Comparison of ENCODE assay signal across 7 cellular contexts in the genomic region with DNA sequence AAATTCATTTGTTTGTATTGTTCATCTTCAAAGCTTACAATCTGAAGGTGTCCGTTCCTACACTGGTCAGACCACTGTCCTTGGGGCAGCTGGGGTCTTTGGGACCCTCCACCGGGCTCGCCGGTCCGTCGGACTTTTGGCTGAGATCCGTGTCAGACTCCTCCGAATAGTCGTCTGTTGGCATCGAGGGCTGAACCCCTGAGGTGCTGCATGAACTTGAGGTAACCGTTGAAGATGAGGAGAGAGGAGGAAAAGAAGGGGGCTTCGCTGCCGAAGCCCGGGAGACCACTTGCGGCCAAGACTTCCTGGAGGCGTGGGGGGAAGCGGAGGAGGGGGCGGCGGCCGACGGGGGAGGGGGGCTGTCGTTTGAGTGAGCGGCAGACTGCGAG.
A peak's percentile ranks its signal among the peaks of the same experiment; 100 is the strongest.
DNase-seq lines count a peak whose midpoint lies in the region; ATAC-seq, FAIRE-seq and TF ChIP-seq lines count a peak whose summit lies in the region.

No MANE protein-coding gene starts in this region.

- TF ChIP-seq CTCF in HFF-Myc (IDR thresholded peaks at IDR 0.05; ENCODE audit: low read depth, low read length, missing control alignments) = no peak

- H3K27ac Mint-ChIP-seq in activated CD4-positive, alpha-beta memory T cell treated with anti-CD3 and anti-CD28 coated beads for 36 hours = no peak overlapping the region
- H3K27ac Mint-ChIP-seq in stimulated activated naive B cell treated with anti-CD40 and anti-IgM and Interleukin-4, amounts not matched to agents 10 μg/mL and 1 μg/mL and 100 μg/mL, for 72 hours = peak overlapping the region; percentile 84

- H3K9me3 ChIP-seq in right cardiac atrium (ENCODE audit: control insufficient read depth, low read length) = no peaks in the 10 kb centered on the region

- FAIRE-seq in GM12891 (lab: Jason Lieb, UNC) = no peak

- H3K4me3 ChIP-seq in HFF-Myc (replicated peaks; ENCODE audit: low read depth, low read length) (peak overlapping the region; percentile 38), right cardiac atrium (ENCODE audit: low read length) (peak overlapping the region; percentile 53)

- peaks cover 6% of the 10 kb centered on the region for H3K4me1 ChIP-seq in right cardiac atrium (ENCODE audit: control insufficient read depth, insufficient read depth, low read length)

- DNase-seq in HFF-Myc (ENCODE audit: extremely low read depth, low read depth) = no peak
- DNase-seq in activated CD4-positive, alpha-beta memory T cell treated with anti-CD3 and anti-CD28 coated beads for 36 hours = no peak
- DNase-seq in right cardiac atrium = no peak
- no peak for DNase-seq in stimulated activated naive B cell treated with anti-CD40 and anti-IgM and Interleukin-4, amounts not matched to agents 10 μg/mL and 1 μg/mL and 100 μg/mL, for 72 hours
- DNase-seq in GM12891 (ENCODE audit: insufficient read length, low spot score) = no peak

- 27% methylated on average over 24 of the region's 24 CpGs for WGBS in right cardiac atrium

- intact Hi-C loops in activated CD4-positive, alpha-beta memory T cell treated with anti-CD3 and anti-CD28 coated beads for 36 hours (cut with micrococcal nuclease) = loop anchor here (10.0 kb wide), 1 partner anchor 312 kb away; no protein-coding TSS in a partner anchor
- intact Hi-C loops in right cardiac atrium (cut with DNase I) = no loop called here

- no peaks in the 10 kb centered on the region for H3K9me3 Mint-ChIP-seq in activated CD4-positive, alpha-beta memory T cell treated with anti-CD3 and anti-CD28 coated beads for 36 hours
- H3K9me3 Mint-ChIP-seq in stimulated activated naive B cell treated with anti-CD40 and anti-IgM and Interleukin-4, amounts not matched to agents 10 μg/mL and 1 μg/mL and 100 μg/mL, for 72 hours = no peaks in the 10 kb centered on the region

- no peaks in the 10 kb centered on the region for H3K36me3 Mint-ChIP-seq in activated CD4-positive, alpha-beta memory T cell treated with anti-CD3 and anti-CD28 coated beads for 36 hours
- H3K36me3 Mint-ChIP-seq in stimulated activated naive B cell treated with anti-CD40 and anti-IgM and Interleukin-4, amounts not matched to agents 10 μg/mL and 1 μg/mL and 100 μg/mL, for 72 hours = peaks cover 11 to 25% of the 10 kb centered on the region in 2 donors

- H3K27me3 Mint-ChIP-seq in activated CD4-positive, alpha-beta memory T cell treated with anti-CD3 and anti-CD28 coated beads for 36 hours = peaks cover 30% of the 10 kb centered on the region
- H3K27me3 Mint-ChIP-seq in stimulated activated naive B cell treated with anti-CD40 and anti-IgM and Interleukin-4, amounts not matched to agents 10 μg/mL and 1 μg/mL and 100 μg/mL, for 72 hours = peaks cover 0 to 20% of the 10 kb centered on the region in 2 donors

- CTCF ChIA-PET in activated CD4-positive, alpha-beta memory T cell treated with anti-CD3 and anti-CD28 coated beads for 36 hours (lab: Charles Lee) = no interaction called here

- POLR2A ChIA-PET in activated CD4-positive, alpha-beta memory T cell treated with anti-CD3 and anti-CD28 coated beads for 36 hours (lab: Charles Lee) = no interaction called here

- peak overlapping the region; percentile 60 for H3K4me3 Mint-ChIP-seq in activated CD4-positive, alpha-beta memory T cell treated with anti-CD3 and anti-CD28 coated beads for 36 hours
- H3K4me3 Mint-ChIP-seq in stimulated activated naive B cell treated with anti-CD40 and anti-IgM and Interleukin-4, amounts not matched to agents 10 μg/mL and 1 μg/mL and 100 μg/mL, for 72 hours = peak overlapping the region; percentile 78 to 93

- no peak for TF ChIP-seq POLR2A in GM12891 (IDR thresholded peaks at IDR 0.05; ENCODE audit: low read depth, low read length)

- no peaks in the 10 kb centered on the region for H3K27me3 ChIP-seq in right cardiac atrium (ENCODE audit: control insufficient read depth, insufficient read depth)

- ATAC-seq in right cardiac atrium (peak; percentile 13 to 24), SK-N-SH treated with all-trans-retinoic acid at 6 μM for 48 hours (no peak), HG03280 (IDR thresholded peaks at IDR 0.05; ENCODE audit: unreplicated experiment) (no peak)
- ATAC-seq in stimulated activated naive B cell treated with anti-CD40 and anti-IgM and Interleukin-4, amounts not matched to agents 10 μg/mL and 1 μg/mL and 100 μg/mL, for 72 hours (replicated peaks) = peak in 1 of 2 donors; percentile 8

- H3K27ac ChIP-seq in right cardiac atrium (ENCODE audit: low read length) = peak overlapping the region; percentile 21

- H3K4me1 Mint-ChIP-seq in activated CD4-positive, alpha-beta memory T cell treated with anti-CD3 and anti-CD28 coated beads for 36 hours (ENCODE audit: low read depth) = peaks cover 16% of the 10 kb centered on the region
- H3K4me1 Mint-ChIP-seq in stimulated activated naive B cell treated with anti-CD40 and anti-IgM and Interleukin-4, amounts not matched to agents 10 μg/mL and 1 μg/mL and 100 μg/mL, for 72 hours = peaks cover 12 to 21% of the 10 kb centered on the region in 2 donors

TF ChIP-seq in GM12891, 5 proteins besides CTCF, POLR2A, EP300 and RAD21:
- TF ChIP-seq POU2F2 (IDR thresholded peaks at IDR 0.05; ENCODE audit: low read depth, low read length) (no peak), TAF1 (IDR thresholded peaks at IDR 0.05; ENCODE audit: low read depth, low read length) (no peak), SPI1 (IDR thresholded peaks at IDR 0.05; ENCODE audit: low read depth, low read length) (no peak), POLR2AphosphoS5 (IDR thresholded peaks at IDR 0.05; ENCODE audit: low read depth, low read length) (no peak), PAX5 (IDR thresholded peaks at IDR 0.05; ENCODE audit: insufficient read depth, low read length, severe bottlenecking) (no peak)

TF ChIP-seq in SK-N-SH treated with all-trans-retinoic acid at 6 μM for 48 hours, 23 proteins besides CTCF, POLR2A, EP300 and RAD21:
- no peak for TF ChIP-seq TCF4 (CRISPR knock-in tag; IDR thresholded peaks at IDR 0.05; ENCODE audit: borderline replicate concordance)
- TF ChIP-seq, protein P1, sequence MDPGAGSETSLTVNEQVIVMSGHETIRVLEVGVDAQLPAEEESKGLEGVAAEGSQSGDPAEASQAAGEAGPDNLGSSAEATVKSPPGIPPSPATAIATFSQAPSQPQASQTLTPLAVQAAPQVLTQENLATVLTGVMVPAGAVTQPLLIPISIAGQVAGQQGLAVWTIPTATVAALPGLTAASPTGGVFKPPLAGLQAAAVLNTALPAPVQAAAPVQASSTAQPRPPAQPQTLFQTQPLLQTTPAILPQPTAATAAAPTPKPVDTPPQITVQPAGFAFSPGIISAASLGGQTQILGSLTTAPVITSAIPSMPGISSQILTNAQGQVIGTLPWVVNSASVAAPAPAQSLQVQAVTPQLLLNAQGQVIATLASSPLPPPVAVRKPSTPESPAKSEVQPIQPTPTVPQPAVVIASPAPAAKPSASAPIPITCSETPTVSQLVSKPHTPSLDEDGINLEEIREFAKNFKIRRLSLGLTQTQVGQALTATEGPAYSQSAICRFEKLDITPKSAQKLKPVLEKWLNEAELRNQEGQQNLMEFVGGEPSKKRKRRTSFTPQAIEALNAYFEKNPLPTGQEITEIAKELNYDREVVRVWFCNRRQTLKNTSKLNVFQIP (CRISPR knock-in tag; IDR thresholded peaks at IDR 0.05; ENCODE audit: borderline replicate concordance, low read depth) = no peak
- TF ChIP-seq CSDC2 (CRISPR knock-in tag; IDR thresholded peaks at IDR 0.05) = no peak
- no peak for TF ChIP-seq ISL1 (CRISPR knock-in tag; IDR thresholded peaks at IDR 0.05)
- no peak for TF ChIP-seq OSR1 (CRISPR knock-in tag; IDR thresholded peaks at IDR 0.05)
- no peak for TF ChIP-seq ZFP3 (CRISPR knock-in tag; IDR thresholded peaks at IDR 0.05)
- TF ChIP-seq ZNF70 (CRISPR knock-in tag; IDR thresholded peaks at IDR 0.05) = no peak
- TF ChIP-seq, protein P2, sequence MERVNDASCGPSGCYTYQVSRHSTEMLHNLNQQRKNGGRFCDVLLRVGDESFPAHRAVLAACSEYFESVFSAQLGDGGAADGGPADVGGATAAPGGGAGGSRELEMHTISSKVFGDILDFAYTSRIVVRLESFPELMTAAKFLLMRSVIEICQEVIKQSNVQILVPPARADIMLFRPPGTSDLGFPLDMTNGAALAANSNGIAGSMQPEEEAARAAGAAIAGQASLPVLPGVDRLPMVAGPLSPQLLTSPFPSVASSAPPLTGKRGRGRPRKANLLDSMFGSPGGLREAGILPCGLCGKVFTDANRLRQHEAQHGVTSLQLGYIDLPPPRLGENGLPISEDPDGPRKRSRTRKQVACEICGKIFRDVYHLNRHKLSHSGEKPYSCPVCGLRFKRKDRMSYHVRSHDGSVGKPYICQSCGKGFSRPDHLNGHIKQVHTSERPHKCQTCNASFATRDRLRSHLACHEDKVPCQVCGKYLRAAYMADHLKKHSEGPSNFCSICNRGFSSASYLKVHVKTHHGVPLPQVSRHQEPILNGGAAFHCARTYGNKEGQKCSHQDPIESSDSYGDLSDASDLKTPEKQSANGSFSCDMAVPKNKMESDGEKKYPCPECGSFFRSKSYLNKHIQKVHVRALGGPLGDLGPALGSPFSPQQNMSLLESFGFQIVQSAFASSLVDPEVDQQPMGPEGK (CRISPR knock-in tag; IDR thresholded peaks at IDR 0.05; ENCODE audit: borderline replicate concordance) = no peak
- TF ChIP-seq, protein P3, sequence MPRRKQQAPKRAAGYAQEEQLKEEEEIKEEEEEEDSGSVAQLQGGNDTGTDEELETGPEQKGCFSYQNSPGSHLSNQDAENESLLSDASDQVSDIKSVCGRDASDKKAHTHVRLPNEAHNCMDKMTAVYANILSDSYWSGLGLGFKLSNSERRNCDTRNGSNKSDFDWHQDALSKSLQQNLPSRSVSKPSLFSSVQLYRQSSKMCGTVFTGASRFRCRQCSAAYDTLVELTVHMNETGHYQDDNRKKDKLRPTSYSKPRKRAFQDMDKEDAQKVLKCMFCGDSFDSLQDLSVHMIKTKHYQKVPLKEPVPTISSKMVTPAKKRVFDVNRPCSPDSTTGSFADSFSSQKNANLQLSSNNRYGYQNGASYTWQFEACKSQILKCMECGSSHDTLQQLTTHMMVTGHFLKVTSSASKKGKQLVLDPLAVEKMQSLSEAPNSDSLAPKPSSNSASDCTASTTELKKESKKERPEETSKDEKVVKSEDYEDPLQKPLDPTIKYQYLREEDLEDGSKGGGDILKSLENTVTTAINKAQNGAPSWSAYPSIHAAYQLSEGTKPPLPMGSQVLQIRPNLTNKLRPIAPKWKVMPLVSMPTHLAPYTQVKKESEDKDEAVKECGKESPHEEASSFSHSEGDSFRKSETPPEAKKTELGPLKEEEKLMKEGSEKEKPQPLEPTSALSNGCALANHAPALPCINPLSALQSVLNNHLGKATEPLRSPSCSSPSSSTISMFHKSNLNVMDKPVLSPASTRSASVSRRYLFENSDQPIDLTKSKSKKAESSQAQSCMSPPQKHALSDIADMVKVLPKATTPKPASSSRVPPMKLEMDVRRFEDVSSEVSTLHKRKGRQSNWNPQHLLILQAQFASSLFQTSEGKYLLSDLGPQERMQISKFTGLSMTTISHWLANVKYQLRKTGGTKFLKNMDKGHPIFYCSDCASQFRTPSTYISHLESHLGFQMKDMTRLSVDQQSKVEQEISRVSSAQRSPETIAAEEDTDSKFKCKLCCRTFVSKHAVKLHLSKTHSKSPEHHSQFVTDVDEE (CRISPR knock-in tag; IDR thresholded peaks at IDR 0.05) = no peak
- no peak for TF ChIP-seq RARB (CRISPR knock-in tag; IDR thresholded peaks at IDR 0.05)
- TF ChIP-seq ZFP30 (CRISPR knock-in tag; IDR thresholded peaks at IDR 0.05) = no peak
TF ChIP-seq in SK-N-SH treated with all-trans-retinoic acid at 6 μM for 48 hours: peak in this region for 0.

Comparison
In these comparisons a context has a peak if more than half of its experiments do, and no peak if none do; other contexts are left out.
1. ATAC-seq: peak in right cardiac atrium (2 of 2); none in SK-N-SH treated with all-trans-retinoic acid at 6 μM for 48 hours (single experiment) and HG03280 (single experiment).